25 cellular contexts compared by ENCODE assay signal in the genomic region with DNA sequence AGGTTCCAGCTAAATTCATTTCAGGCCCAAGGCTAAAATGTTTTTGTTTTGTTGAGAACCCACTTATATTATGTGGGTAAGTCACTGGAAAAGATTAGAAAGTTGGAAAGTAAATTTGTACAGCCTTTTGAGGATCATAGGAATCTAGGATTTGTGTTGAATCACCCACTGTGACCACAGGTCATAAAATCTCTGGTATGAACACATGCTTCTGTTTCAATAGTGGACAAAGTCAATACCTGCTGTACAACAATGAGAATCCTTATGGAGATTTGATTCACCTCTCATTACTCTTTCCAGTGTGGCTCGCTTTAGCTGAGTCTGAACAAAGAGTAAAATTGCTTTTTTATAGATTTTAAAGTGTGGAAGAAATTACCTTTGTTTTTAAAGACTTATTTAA.
DNase-seq lines count a peak whose midpoint lies in the region; ATAC-seq, FAIRE-seq and TF ChIP-seq lines count a peak whose summit lies in the region.
"Had no signal": no experiment of that assay in that cellular context is flagged by ENCODE, and none has a peak within 500 bp of the region (broad histone marks: within the 10 kb centered on the region; RNA-seq: fewer than 3 reads in every experiment).

No MANE protein-coding gene starts in this region.

- ATAC-seq in HG02759 (IDR thresholded peaks at IDR 0.05; ENCODE audit: unreplicated experiment): no peak
- no peak for ATAC-seq in right cardiac atrium
- ATAC-seq: activated naive CD4-positive, alpha-beta T cell treated with anti-CD3 and anti-CD28 coated beads, Interleukin-2, amount 50 U/mL, for 72 hours had no signal

- no peaks in the 10 kb centered on the region for H3K9me2 ChIP-seq in GM23248 (ENCODE audit: insufficient read depth)

- no peaks in the 10 kb centered on the region for H3K4me1 ChIP-seq in GM23248 (ENCODE audit: insufficient read depth)
- H3K4me1 ChIP-seq in right cardiac atrium (ENCODE audit: control insufficient read depth, insufficient read depth, low read length): no peaks in the 10 kb centered on the region
- H3K4me1 ChIP-seq: spleen had no signal

- TF ChIP-seq CTCF in bronchial epithelial cell (IDR thresholded peaks at IDR 0.05; ENCODE audit: insufficient read depth, low read length, severe bottlenecking): no peak

- in situ Hi-C loops in GM23248 (cut with MboI): no loop called here

- no peaks in the 10 kb centered on the region for H4K20me1 ChIP-seq in GM23248 (ENCODE audit: insufficient read depth)

- FAIRE-seq in bronchial epithelial cell (lab: Jason Lieb, UNC) (no peak), GM12891 (lab: Jason Lieb, UNC) (no peak)

- no peaks in the 10 kb centered on the region for H3K27me3 ChIP-seq in GM23248 (replicated peaks; ENCODE audit: insufficient read depth)
- H3K27me3 ChIP-seq in bronchial epithelial cell (ENCODE audit: control insufficient read depth, insufficient read depth, low read length): no peaks in the 10 kb centered on the region
- H3K27me3 ChIP-seq in right cardiac atrium (ENCODE audit: control insufficient read depth, insufficient read depth): no peaks in the 10 kb centered on the region
- H3K27me3 ChIP-seq: spleen had no signal

- no peaks in the 10 kb centered on the region for H3F3A ChIP-seq in GM23248 (ENCODE audit: insufficient read depth)

- H3K27ac ChIP-seq in GM23248 (no peak overlapping the region), right cardiac atrium (ENCODE audit: low read length) (no peak overlapping the region)
- H3K27ac ChIP-seq: C4-2B, spleen had no signal

- H3K4me3 ChIP-seq in GM23248 (no peak overlapping the region), bronchial epithelial cell (ENCODE audit: low read depth, low read length) (no peak overlapping the region), right cardiac atrium (ENCODE audit: low read length) (no peak overlapping the region)
- H3K4me3 ChIP-seq: spleen had no signal

- H3K9me3 ChIP-seq in GM23248 (ENCODE audit: low read depth) (no peaks in the 10 kb centered on the region), right cardiac atrium (ENCODE audit: control insufficient read depth, low read length) (no peaks in the 10 kb centered on the region)

- no peak overlapping the region for H2AFZ ChIP-seq in GM23248

- TF ChIP-seq POLR2A in GM12891 (IDR thresholded peaks at IDR 0.05; ENCODE audit: low read depth, low read length): no peak

- DNase-seq in GM23248 (peak; percentile 1), M059J (ENCODE audit: low read depth) (peak; percentile 60), bronchial epithelial cell (ENCODE audit: low read depth) (peak; percentile 4), renal cortical epithelial cell (ENCODE audit: low read depth) (peak; percentile 90), GM12891 (ENCODE audit: insufficient read length, low spot score) (no peak), right cardiac atrium (no peak)
- DNase-seq: activated B cell treated with CpG ODN at 0.5 μM for 24 hours; activated CD4-positive, alpha-beta T cell treated with anti-CD3 and anti-CD28 coated beads, Interleukin-2, amount 50 U/mL, for 48 hours; activated CD8-positive, alpha-beta memory T cell treated with anti-CD3 and anti-CD28 coated beads, Interleukin-2, amount 50 U/mL, for 4 hours; anterior cingulate cortex; cerebellar nuclear complex; GOT3; head of caudate nucleus; IMR-90; naive B cell; NCI-H2081 treated with DMSO at 0.1 percent for 48 hours; NCI-H345; occipital lobe; SHP77; spleen; stimulated activated CD4-positive, alpha-beta T cell treated with anti-CD3 and anti-CD28 coated beads, Interleukin-4, amount 100 ng/mL, for 24 hours; stimulated activated naive CD4-positive, alpha-beta T cell had no signal

- no peaks in the 10 kb centered on the region for H3K79me2 ChIP-seq in GM23248 (ENCODE audit: insufficient read depth)

- no peak overlapping the region for H3K4me2 ChIP-seq in GM23248 (ENCODE audit: unreplicated experiment)

- intact Hi-C loops in right cardiac atrium (cut with DNase I): no loop called here

- no peaks in the 10 kb centered on the region for H3K36me3 ChIP-seq in GM23248 (ENCODE audit: low read depth)
- no peaks in the 10 kb centered on the region for H3K36me3 ChIP-seq in bronchial epithelial cell (ENCODE audit: control insufficient read depth, insufficient read depth, low read length)
- H3K36me3 ChIP-seq: spleen had no signal

- 5 to 10% methylated on average over 1 of the region's 1 CpG for WGBS in GM23248 (ENCODE audit: low coverage in 1 of 2, low lambda C conversion rate in 2 of 2, missing lambda C conversion rate in 2 of 2), 2 experiments
- 4% methylated on average over 1 of the region's 1 CpG for WGBS in right cardiac atrium

- H3K9ac ChIP-seq in GM23248: no peak overlapping the region

TF ChIP-seq in GM12891, 5 proteins besides CTCF, POLR2A, EP300 and RAD21:
- TF ChIP-seq TAF1 (IDR thresholded peaks at IDR 0.05; ENCODE audit: low read depth, low read length) (no peak), POLR2AphosphoS5 (IDR thresholded peaks at IDR 0.05; ENCODE audit: low read depth, low read length) (no peak), SPI1 (IDR thresholded peaks at IDR 0.05; ENCODE audit: low read depth, low read length) (no peak), POU2F2 (IDR thresholded peaks at IDR 0.05; ENCODE audit: low read depth, low read length) (no peak), PAX5 (IDR thresholded peaks at IDR 0.05; ENCODE audit: insufficient read depth, low read length, severe bottlenecking) (no peak)

Comparison
In these comparisons a context has a peak if more than half of its experiments do, and no peak if none do; other contexts are left out.
1. DNase-seq: peak in GM23248 (single experiment), M059J (single experiment), bronchial epithelial cell (single experiment) and renal cortical epithelial cell (single experiment); none in GM12891 (single experiment) and right cardiac atrium (0 of 3).